1 cellular context compared by ENCODE assay signal in the genomic region with DNA sequence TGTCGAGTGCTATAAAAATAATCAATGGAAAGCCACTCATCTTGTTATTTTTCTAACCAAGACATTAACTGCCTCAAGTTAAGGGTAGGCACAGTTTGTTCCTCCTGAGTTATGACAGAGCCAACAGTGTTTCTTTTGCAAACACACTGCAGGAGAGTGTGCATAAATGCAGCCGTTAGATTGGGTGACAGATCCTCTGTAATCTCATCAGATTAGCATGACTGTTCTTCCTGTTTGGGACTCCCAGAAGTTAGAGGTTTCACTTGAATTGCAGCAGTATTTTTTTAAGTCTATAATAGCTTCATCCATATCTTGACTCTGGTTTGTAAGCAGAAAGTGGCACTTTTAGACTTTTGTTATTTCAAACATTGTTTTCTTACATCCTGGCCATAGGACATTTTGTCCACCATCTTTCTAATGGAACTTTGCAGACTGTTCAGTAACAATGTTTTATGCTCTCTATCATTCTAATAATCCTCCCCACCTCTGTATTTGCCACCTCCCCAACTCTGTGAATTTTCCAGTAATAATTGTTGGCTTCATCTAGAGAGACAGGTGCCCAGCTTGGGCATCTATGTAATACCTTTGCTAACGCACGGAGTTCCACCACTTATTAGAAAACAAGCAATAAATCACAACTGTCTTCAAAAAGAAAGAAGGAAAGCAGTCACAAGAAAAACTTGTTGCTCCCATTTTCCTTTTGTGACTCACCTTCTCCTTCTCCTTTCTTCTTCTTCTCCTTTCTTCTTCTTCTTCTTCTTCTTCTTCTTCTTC.
TF ChIP-seq lines count a peak whose summit lies in the region.

No MANE protein-coding gene starts in this region.

TF ChIP-seq in K562, 482 proteins besides CTCF, POLR2A, EP300 and RAD21 (continued from another document and continues in another):
- TF ChIP-seq, protein P1, sequence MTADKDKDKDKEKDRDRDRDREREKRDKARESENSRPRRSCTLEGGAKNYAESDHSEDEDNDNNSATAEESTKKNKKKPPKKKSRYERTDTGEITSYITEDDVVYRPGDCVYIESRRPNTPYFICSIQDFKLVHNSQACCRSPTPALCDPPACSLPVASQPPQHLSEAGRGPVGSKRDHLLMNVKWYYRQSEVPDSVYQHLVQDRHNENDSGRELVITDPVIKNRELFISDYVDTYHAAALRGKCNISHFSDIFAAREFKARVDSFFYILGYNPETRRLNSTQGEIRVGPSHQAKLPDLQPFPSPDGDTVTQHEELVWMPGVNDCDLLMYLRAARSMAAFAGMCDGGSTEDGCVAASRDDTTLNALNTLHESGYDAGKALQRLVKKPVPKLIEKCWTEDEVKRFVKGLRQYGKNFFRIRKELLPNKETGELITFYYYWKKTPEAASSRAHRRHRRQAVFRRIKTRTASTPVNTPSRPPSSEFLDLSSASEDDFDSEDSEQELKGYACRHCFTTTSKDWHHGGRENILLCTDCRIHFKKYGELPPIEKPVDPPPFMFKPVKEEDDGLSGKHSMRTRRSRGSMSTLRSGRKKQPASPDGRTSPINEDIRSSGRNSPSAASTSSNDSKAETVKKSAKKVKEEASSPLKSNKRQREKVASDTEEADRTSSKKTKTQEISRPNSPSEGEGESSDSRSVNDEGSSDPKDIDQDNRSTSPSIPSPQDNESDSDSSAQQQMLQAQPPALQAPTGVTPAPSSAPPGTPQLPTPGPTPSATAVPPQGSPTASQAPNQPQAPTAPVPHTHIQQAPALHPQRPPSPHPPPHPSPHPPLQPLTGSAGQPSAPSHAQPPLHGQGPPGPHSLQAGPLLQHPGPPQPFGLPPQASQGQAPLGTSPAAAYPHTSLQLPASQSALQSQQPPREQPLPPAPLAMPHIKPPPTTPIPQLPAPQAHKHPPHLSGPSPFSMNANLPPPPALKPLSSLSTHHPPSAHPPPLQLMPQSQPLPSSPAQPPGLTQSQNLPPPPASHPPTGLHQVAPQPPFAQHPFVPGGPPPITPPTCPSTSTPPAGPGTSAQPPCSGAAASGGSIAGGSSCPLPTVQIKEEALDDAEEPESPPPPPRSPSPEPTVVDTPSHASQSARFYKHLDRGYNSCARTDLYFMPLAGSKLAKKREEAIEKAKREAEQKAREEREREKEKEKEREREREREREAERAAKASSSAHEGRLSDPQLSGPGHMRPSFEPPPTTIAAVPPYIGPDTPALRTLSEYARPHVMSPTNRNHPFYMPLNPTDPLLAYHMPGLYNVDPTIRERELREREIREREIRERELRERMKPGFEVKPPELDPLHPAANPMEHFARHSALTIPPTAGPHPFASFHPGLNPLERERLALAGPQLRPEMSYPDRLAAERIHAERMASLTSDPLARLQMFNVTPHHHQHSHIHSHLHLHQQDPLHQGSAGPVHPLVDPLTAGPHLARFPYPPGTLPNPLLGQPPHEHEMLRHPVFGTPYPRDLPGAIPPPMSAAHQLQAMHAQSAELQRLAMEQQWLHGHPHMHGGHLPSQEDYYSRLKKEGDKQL (CRISPR knock-in tag; IDR thresholded peaks at IDR 0.05; ENCODE audit: borderline replicate concordance) = no peak
- TF ChIP-seq, protein P2, sequence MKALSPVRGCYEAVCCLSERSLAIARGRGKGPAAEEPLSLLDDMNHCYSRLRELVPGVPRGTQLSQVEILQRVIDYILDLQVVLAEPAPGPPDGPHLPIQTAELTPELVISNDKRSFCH (CRISPR knock-in tag; IDR thresholded peaks at IDR 0.05) = no peak
- TF ChIP-seq, protein P2 (tag; IDR thresholded peaks at IDR 0.05) = no peak
- TF ChIP-seq, protein P3, sequence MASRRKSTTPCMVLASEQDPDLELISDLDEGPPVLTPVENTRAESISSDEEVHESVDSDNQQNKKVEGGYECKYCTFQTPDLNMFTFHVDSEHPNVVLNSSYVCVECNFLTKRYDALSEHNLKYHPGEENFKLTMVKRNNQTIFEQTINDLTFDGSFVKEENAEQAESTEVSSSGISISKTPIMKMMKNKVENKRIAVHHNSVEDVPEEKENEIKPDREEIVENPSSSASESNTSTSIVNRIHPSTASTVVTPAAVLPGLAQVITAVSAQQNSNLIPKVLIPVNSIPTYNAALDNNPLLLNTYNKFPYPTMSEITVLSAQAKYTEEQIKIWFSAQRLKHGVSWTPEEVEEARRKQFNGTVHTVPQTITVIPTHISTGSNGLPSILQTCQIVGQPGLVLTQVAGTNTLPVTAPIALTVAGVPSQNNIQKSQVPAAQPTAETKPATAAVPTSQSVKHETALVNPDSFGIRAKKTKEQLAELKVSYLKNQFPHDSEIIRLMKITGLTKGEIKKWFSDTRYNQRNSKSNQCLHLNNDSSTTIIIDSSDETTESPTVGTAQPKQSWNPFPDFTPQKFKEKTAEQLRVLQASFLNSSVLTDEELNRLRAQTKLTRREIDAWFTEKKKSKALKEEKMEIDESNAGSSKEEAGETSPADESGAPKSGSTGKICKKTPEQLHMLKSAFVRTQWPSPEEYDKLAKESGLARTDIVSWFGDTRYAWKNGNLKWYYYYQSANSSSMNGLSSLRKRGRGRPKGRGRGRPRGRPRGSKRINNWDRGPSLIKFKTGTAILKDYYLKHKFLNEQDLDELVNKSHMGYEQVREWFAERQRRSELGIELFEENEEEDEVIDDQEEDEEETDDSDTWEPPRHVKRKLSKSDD (conservative IDR thresholded peaks at IDR 0.05; ENCODE audit: low read length) = no peak
- TF ChIP-seq NFIC (IDR thresholded peaks at IDR 0.05) = no peak
- TF ChIP-seq MTA2 (IDR thresholded peaks at IDR 0.05; ENCODE audit: low read depth) = no peak
- peak; percentile 99 for TF ChIP-seq ZNF766 (CRISPR knock-in tag; conservative IDR thresholded peaks at IDR 0.05)
- TF ChIP-seq MECOM (CRISPR knock-in tag; IDR thresholded peaks at IDR 0.05) = no peak
- TF ChIP-seq ZNF124 (CRISPR knock-in tag; IDR thresholded peaks at IDR 0.05) = no peak
- TF ChIP-seq ZNF764 (CRISPR knock-in tag; IDR thresholded peaks at IDR 0.05; ENCODE audit: low read depth) = no peak
- no peak for TF ChIP-seq ZKSCAN8 (CRISPR knock-in tag; IDR thresholded peaks at IDR 0.05)
- TF ChIP-seq, protein P4, sequence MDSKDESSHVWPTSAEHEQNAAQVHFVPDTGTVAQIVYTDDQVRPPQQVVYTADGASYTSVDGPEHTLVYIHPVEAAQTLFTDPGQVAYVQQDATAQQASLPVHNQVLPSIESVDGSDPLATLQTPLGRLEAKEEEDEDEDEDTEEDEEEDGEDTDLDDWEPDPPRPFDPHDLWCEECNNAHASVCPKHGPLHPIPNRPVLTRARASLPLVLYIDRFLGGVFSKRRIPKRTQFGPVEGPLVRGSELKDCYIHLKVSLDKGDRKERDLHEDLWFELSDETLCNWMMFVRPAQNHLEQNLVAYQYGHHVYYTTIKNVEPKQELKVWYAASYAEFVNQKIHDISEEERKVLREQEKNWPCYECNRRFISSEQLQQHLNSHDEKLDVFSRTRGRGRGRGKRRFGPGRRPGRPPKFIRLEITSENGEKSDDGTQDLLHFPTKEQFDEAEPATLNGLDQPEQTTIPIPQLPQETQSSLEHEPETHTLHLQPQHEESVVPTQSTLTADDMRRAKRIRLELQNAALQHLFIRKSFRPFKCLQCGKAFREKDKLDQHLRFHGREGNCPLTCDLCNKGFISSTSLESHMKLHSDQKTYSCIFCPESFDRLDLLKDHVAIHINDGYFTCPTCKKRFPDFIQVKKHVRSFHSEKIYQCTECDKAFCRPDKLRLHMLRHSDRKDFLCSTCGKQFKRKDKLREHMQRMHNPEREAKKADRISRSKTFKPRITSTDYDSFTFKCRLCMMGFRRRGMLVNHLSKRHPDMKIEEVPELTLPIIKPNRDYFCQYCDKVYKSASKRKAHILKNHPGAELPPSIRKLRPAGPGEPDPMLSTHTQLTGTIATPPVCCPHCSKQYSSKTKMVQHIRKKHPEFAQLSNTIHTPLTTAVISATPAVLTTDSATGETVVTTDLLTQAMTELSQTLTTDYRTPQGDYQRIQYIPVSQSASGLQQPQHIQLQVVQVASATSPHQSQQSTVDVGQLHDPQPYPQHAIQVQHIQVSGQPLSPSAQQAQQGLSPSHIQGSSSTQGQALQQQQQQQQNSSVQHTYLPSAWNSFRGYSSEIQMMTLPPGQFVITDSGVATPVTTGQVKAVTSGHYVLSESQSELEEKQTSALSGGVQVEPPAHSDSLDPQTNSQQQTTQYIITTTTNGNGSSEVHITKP (IDR thresholded peaks at IDR 0.05; ENCODE audit: partially characterized antibody) = no peak
- TF ChIP-seq CREB1 (IDR thresholded peaks at IDR 0.05) = no peak
- TF ChIP-seq CREB1 (CRISPR knock-in tag; IDR thresholded peaks at IDR 0.05) = no peak
- no peak for TF ChIP-seq MCM3 (IDR thresholded peaks at IDR 0.05)
- no peak for TF ChIP-seq COPS2 (conservative IDR thresholded peaks at IDR 0.05)
- TF ChIP-seq EP400 (IDR thresholded peaks at IDR 0.05) = peak; percentile 17; the same call in 1 of the 2 replicates
- TF ChIP-seq, protein P5, sequence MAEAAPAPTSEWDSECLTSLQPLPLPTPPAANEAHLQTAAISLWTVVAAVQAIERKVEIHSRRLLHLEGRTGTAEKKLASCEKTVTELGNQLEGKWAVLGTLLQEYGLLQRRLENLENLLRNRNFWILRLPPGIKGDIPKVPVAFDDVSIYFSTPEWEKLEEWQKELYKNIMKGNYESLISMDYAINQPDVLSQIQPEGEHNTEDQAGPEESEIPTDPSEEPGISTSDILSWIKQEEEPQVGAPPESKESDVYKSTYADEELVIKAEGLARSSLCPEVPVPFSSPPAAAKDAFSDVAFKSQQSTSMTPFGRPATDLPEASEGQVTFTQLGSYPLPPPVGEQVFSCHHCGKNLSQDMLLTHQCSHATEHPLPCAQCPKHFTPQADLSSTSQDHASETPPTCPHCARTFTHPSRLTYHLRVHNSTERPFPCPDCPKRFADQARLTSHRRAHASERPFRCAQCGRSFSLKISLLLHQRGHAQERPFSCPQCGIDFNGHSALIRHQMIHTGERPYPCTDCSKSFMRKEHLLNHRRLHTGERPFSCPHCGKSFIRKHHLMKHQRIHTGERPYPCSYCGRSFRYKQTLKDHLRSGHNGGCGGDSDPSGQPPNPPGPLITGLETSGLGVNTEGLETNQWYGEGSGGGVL (CRISPR knock-in tag; IDR thresholded peaks at IDR 0.05) = no peak
- TF ChIP-seq GABPA (tag; conservative IDR thresholded peaks at IDR 0.05; ENCODE audit: low read depth) = peak; percentile 58; the same call in 1 of the 2 replicates
- no peak for TF ChIP-seq MIER1 (IDR thresholded peaks at IDR 0.05; ENCODE audit: low read depth)
- no peak for TF ChIP-seq OTX1 (CRISPR knock-in tag; IDR thresholded peaks at IDR 0.05)
- TF ChIP-seq LARP7 (IDR thresholded peaks at IDR 0.05) = no peak
- TF ChIP-seq ATF1 (CRISPR knock-in tag; IDR thresholded peaks at IDR 0.05) = no peak
- TF ChIP-seq ATF1 (tag; IDR thresholded peaks at IDR 0.05) = peak; percentile 58
- TF ChIP-seq ZNF253 (CRISPR knock-in tag; conservative IDR thresholded peaks at IDR 0.05) = no peak
- TF ChIP-seq RBFOX2 (IDR thresholded peaks at IDR 0.05; ENCODE audit: low read depth, low read length) = no peak; the same call in 1 of the 2 replicates
- no peak for TF ChIP-seq ZNF780A (CRISPR knock-in tag; IDR thresholded peaks at IDR 0.05)
- TF ChIP-seq NFE2L1 (tag; IDR thresholded peaks at IDR 0.05; ENCODE audit: borderline replicate concordance, low read depth) = no peak
- TF ChIP-seq ZNF165 (CRISPR knock-in tag; IDR thresholded peaks at IDR 0.05; ENCODE audit: borderline replicate concordance) = no peak
- TF ChIP-seq, protein P6, sequence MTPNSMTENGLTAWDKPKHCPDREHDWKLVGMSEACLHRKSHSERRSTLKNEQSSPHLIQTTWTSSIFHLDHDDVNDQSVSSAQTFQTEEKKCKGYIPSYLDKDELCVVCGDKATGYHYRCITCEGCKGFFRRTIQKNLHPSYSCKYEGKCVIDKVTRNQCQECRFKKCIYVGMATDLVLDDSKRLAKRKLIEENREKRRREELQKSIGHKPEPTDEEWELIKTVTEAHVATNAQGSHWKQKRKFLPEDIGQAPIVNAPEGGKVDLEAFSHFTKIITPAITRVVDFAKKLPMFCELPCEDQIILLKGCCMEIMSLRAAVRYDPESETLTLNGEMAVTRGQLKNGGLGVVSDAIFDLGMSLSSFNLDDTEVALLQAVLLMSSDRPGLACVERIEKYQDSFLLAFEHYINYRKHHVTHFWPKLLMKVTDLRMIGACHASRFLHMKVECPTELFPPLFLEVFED (CRISPR knock-in tag; conservative IDR thresholded peaks at IDR 0.05) = no peak
- TF ChIP-seq ZNF347 (CRISPR knock-in tag; IDR thresholded peaks at IDR 0.05; ENCODE audit: low read depth) = no peak
- TF ChIP-seq ZNF444 (CRISPR knock-in tag; IDR thresholded peaks at IDR 0.05) = no peak
- TF ChIP-seq HMG20A (CRISPR knock-in tag; conservative IDR thresholded peaks at IDR 0.05) = no peak
- TF ChIP-seq ERF (CRISPR knock-in tag; IDR thresholded peaks at IDR 0.05) = no peak
- no peak for TF ChIP-seq BHLHE40 (IDR thresholded peaks at IDR 0.05; ENCODE audit: low read length)
- no peak for TF ChIP-seq ZNF212 (CRISPR knock-in tag; IDR thresholded peaks at IDR 0.05)
- TF ChIP-seq, protein P7, sequence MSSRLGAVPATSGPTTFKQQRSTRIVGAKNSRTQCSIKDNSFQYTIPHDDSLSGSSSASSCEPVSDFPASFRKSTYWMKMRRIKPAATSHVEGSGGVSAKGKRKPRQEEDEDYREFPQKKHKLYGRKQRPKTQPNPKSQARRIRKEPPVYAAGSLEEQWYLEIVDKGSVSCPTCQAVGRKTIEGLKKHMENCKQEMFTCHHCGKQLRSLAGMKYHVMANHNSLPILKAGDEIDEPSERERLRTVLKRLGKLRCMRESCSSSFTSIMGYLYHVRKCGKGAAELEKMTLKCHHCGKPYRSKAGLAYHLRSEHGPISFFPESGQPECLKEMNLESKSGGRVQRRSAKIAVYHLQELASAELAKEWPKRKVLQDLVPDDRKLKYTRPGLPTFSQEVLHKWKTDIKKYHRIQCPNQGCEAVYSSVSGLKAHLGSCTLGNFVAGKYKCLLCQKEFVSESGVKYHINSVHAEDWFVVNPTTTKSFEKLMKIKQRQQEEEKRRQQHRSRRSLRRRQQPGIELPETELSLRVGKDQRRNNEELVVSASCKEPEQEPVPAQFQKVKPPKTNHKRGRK (tag; IDR thresholded peaks at IDR 0.05) = peak; percentile 92
- TF ChIP-seq KDM1A (IDR thresholded peaks at IDR 0.05) = no peak
- no peak for TF ChIP-seq RFX7 (CRISPR knock-in tag; IDR thresholded peaks at IDR 0.05)
- TF ChIP-seq ZNF239 (CRISPR knock-in tag; IDR thresholded peaks at IDR 0.05) = 0 out of 2 replicates have a peak, but pooled peaks have one; percentile 31
- TF ChIP-seq STAT5A (IDR thresholded peaks at IDR 0.05; ENCODE audit: borderline replicate concordance, low read length) = no peak
- TF ChIP-seq SIX5 (IDR thresholded peaks at IDR 0.05; ENCODE audit: borderline replicate concordance in 1 of 2, insufficient read depth in 1 of 2, low read depth in 1 of 2, low read length in 2 of 2) = no peak
- TF ChIP-seq, protein P8, sequence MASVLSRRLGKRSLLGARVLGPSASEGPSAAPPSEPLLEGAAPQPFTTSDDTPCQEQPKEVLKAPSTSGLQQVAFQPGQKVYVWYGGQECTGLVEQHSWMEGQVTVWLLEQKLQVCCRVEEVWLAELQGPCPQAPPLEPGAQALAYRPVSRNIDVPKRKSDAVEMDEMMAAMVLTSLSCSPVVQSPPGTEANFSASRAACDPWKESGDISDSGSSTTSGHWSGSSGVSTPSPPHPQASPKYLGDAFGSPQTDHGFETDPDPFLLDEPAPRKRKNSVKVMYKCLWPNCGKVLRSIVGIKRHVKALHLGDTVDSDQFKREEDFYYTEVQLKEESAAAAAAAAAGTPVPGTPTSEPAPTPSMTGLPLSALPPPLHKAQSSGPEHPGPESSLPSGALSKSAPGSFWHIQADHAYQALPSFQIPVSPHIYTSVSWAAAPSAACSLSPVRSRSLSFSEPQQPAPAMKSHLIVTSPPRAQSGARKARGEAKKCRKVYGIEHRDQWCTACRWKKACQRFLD (CRISPR knock-in tag; IDR thresholded peaks at IDR 0.05) = 0 out of 2 replicates have a peak, but pooled peaks have one; percentile 47
